ENCODE assay signal across 10 cellular contexts in genomic region chr17:73420897-73421296, GRCh38.
DNase-seq lines count a peak whose midpoint lies in the region; FAIRE-seq and TF ChIP-seq lines count a peak whose summit lies in the region.
"Had no signal": no experiment of that assay in that cellular context is flagged by ENCODE, and none has a peak within 500 bp of the region (broad histone marks: within the 10 kb centered on the region; RNA-seq: fewer than 3 reads in every experiment).

No MANE protein-coding gene starts in this region.

- H3K9me3 ChIP-seq in OCI-LY7 (ENCODE audit: low read length) (no peaks in the 10 kb centered on the region), H1 (ENCODE audit: insufficient read depth in 2 of 2, low read depth in 1 of 2, low read length in 1 of 2) (no peaks in the 10 kb centered on the region), smooth muscle cell (replicated peaks; ENCODE audit: low read depth) (no peaks in the 10 kb centered on the region)
- H3K9me3 ChIP-seq: thoracic aorta had no signal

- no peak for TF ChIP-seq POLR2A in H1 (IDR thresholded peaks at IDR 0.05; ENCODE audit: control extremely low read depth in 1 of 2, low read depth in 2 of 2, low read length in 2 of 2)

- no TSS peak for BruUV-seq in OCI-LY7 (replicated peaks; lab: Mats Ljungman, UMichigan)

- no peaks in the 10 kb centered on the region for H3K27me3 Mint-ChIP-seq in activated CD4-positive, alpha-beta memory T cell treated with anti-CD3 and anti-CD28 coated beads for 36 hours

- no peaks in the 10 kb centered on the region for H3F3A ChIP-seq in smooth muscle cell (ENCODE audit: low read depth)

- peak overlapping the region; percentile 49; the same call in 1 of the 2 replicates for H2BK15ac ChIP-seq in H1 (ENCODE audit: low read length)

- H3K27ac ChIP-seq in OCI-LY7 (ENCODE audit: low read depth, low read length, poor library complexity, severe bottlenecking) (no peak overlapping the region), H1 (ENCODE audit: low read depth, low read length) (no peak overlapping the region), smooth muscle cell (ENCODE audit: low read depth) (no peak overlapping the region)
- H3K27ac ChIP-seq: thoracic aorta had no signal

- no peak overlapping the region for H3K4me2 ChIP-seq in OCI-LY7 (ENCODE audit: low read length)
- no peak overlapping the region for H3K4me2 ChIP-seq in H1 (ENCODE audit: insufficient read depth in 1 of 2, low read depth in 2 of 2, low read length in 2 of 2)
- H3K4me2 ChIP-seq in smooth muscle cell: no peak overlapping the region

- H4K20me1 ChIP-seq in OCI-LY7 (ENCODE audit: insufficient read depth, low read length) (no peaks in the 10 kb centered on the region), H1 (replicated peaks in 1 of 2; ENCODE audit: control insufficient read depth in 1 of 2, insufficient read depth in 2 of 2, low read length in 2 of 2) (peaks cover 2% of the 10 kb centered on the region in 2 experiments), smooth muscle cell (ENCODE audit: low read depth) (no peaks in the 10 kb centered on the region)

- 73% methylated on average over 9 of the region's 9 CpGs; no CpG with 5 or more reads in 1 of the 2 experiments for WGBS in H1 (ENCODE audit: extremely low coverage in 1 of 2, insufficient coverage in 1 of 2, insufficient read length in 1 of 2, insufficient replicate concordance in 2 of 2, low coverage in 1 of 2, low lambda C conversion rate in 2 of 2, missing lambda C conversion rate in 1 of 2), 2 experiments
- 74% methylated on average over 9 of the region's 9 CpGs for WGBS in smooth muscle cell (ENCODE audit: low lambda C conversion rate)

- no peaks in the 10 kb centered on the region for H3K23me2 ChIP-seq in H1 (ENCODE audit: low read depth, low read length)

- no peak overlapping the region for H3K18ac ChIP-seq in H1 (ENCODE audit: extremely low read depth, low read length)

- DNase-seq in NCI-H82 (lab: John Stamatoyannopoulos, UW): peak; percentile 38
- no peak for DNase-seq in NCI-H82 treated with DMSO at 0.1 percent for 48 hours (lab: John Stamatoyannopoulos, UW; ENCODE audit: unreplicated experiment)
- DNase-seq in OCI-LY7 (ENCODE audit: low spot score): peak; percentile 34
- DNase-seq in H1 (ENCODE audit: low read depth in 1 of 2, low spot score in 2 of 2): no peak
- DNase-seq in smooth muscle cell (lab: John Stamatoyannopoulos, UW; ENCODE audit: unreplicated experiment): no peak
- no peak for DNase-seq in activated CD4-positive, alpha-beta memory T cell treated with anti-CD3 and anti-CD28 coated beads for 36 hours
- no peak for DNase-seq in activated T-cell treated with anti-CD3 and anti-CD28 coated beads for 4 hours
- no peak for DNase-seq in GOT3 (lab: John Stamatoyannopoulos, UW)

- H3K4me1 ChIP-seq in OCI-LY7 (ENCODE audit: insufficient read depth, low read length, poor library complexity, severe bottlenecking) (no peaks in the 10 kb centered on the region), H1 (replicated peaks in 1 of 4; ENCODE audit: control insufficient read depth in 3 of 4, insufficient read depth in 4 of 4, low read length in 3 of 4) (no peaks in the 10 kb centered on the region), smooth muscle cell (ENCODE audit: low read depth) (no peaks in the 10 kb centered on the region)

- no peak overlapping the region for H3K56ac ChIP-seq in H1 (replicated peaks; ENCODE audit: insufficient read length, low read depth, low read length)

- H3K79me1 ChIP-seq in H1 (ENCODE audit: low read depth, low read length): no peaks in the 10 kb centered on the region

- H3K9ac ChIP-seq in H1 (replicated peaks in 1 of 4; ENCODE audit: extremely low read depth in 1 of 4, low read depth in 3 of 4, low read length in 3 of 4) (no peak overlapping the region), smooth muscle cell (ENCODE audit: low read depth) (no peak overlapping the region)

- H3K9me2 ChIP-seq in OCI-LY7 (ENCODE audit: insufficient read depth, low read length): no peaks in the 10 kb centered on the region

- H3K4me3 ChIP-seq in OCI-LY7 (ENCODE audit: low read depth, low read length, poor library complexity, severe bottlenecking): no peak overlapping the region
- H3K4me3 ChIP-seq in H1 (ENCODE audit: extremely low read depth in 1 of 4, insufficient read depth in 2 of 4, low read depth in 3 of 4, low read length in 4 of 4): no peak overlapping the region
- no peak overlapping the region for H3K4me3 ChIP-seq in smooth muscle cell
- H3K4me3 ChIP-seq: thoracic aorta had no signal

- no peaks in the 10 kb centered on the region for H3K79me2 ChIP-seq in OCI-LY7 (ENCODE audit: insufficient read depth, low read depth, low read length)
- no peaks in the 10 kb centered on the region for H3K79me2 ChIP-seq in H1 (ENCODE audit: control insufficient read depth in 1 of 2, insufficient read depth in 2 of 2, low read length in 2 of 2)
- no peaks in the 10 kb centered on the region for H3K79me2 ChIP-seq in smooth muscle cell (ENCODE audit: low read depth)

- H2BK12ac ChIP-seq in H1 (ENCODE audit: low read depth, low read length): no peak overlapping the region

- no peak overlapping the region for H2BK20ac ChIP-seq in H1 (ENCODE audit: low read length)

- TF ChIP-seq CTCF in OCI-LY7 (conservative IDR thresholded peaks at IDR 0.05; ENCODE audit: low read length): peak; percentile 42; the same call in 1 of the 2 replicates
- peak; percentile 18 to 54 (median 52); a peak in 3 of 4 replicates for TF ChIP-seq CTCF in H1 (IDR thresholded peaks at IDR 0.05; ENCODE audit: control extremely low read depth in 1 of 3, insufficient read depth in 1 of 3, low read depth in 1 of 3, low read length in 3 of 3)
- peak; percentile 15 for TF ChIP-seq CTCF in smooth muscle cell (IDR thresholded peaks at IDR 0.05; ENCODE audit: borderline replicate concordance, insufficient read depth, poor library complexity, severe bottlenecking)

- no peaks in the 10 kb centered on the region for H3K36me3 ChIP-seq in OCI-LY7 (ENCODE audit: insufficient read depth, low read length)
- H3K36me3 ChIP-seq in H1 (ENCODE audit: control insufficient read depth in 2 of 4, insufficient read depth in 4 of 4, low read length in 3 of 4): peaks cover 0 to 8% (median 3%) of the 10 kb centered on the region in 4 experiments; a peak in 7 of 8 replicates
- no peaks in the 10 kb centered on the region for H3K36me3 ChIP-seq in smooth muscle cell (ENCODE audit: low read depth)

- intact Hi-C loops in OCI-LY7 (cut with micrococcal nuclease; ENCODE audit: unreplicated experiment): no loop called here
- intact Hi-C loops in activated CD4-positive, alpha-beta memory T cell treated with anti-CD3 and anti-CD28 coated beads for 36 hours (cut with micrococcal nuclease): no loop called here

- H4K5ac ChIP-seq in H1 (ENCODE audit: insufficient read length, low read depth, low read length): no peak overlapping the region

- no peak overlapping the region for H4K8ac ChIP-seq in H1 (ENCODE audit: extremely low read depth, insufficient read depth, low read length)

- H3K9me3 Mint-ChIP-seq in activated CD4-positive, alpha-beta memory T cell treated with anti-CD3 and anti-CD28 coated beads for 36 hours: no peaks in the 10 kb centered on the region
- H3K9me3 Mint-ChIP-seq: activated T-helper 1 cell treated with anti-CD3 and anti-CD28 coated beads, Interleukin-12 subunit alpha, Interleukin-12 subunit beta, Interleukin-2, Interleukin-4 antibody, amounts not matched to agents 30 ng/mL and 10 ng/mL and 1 ng/mL, durations not matched to agents 14 hours and 24 hours and 36 hours had no signal

- H3K36me3 Mint-ChIP-seq in activated CD4-positive, alpha-beta memory T cell treated with anti-CD3 and anti-CD28 coated beads for 36 hours: no peaks in the 10 kb centered on the region

- H2AK5ac ChIP-seq in H1 (ENCODE audit: low read depth, low read length): no peak overlapping the region

- no peak overlapping the region for H3K4ac ChIP-seq in H1 (replicated peaks; ENCODE audit: insufficient read length, low read depth, low read length)

- no peak for FAIRE-seq in H1 (lab: Jason Lieb, UNC)

- H3K27me3 ChIP-seq in H1 (replicated peaks in 1 of 4; ENCODE audit: control insufficient read depth in 3 of 4, extremely low read depth in 1 of 4, insufficient read depth in 3 of 4, low read length in 3 of 4) (no peaks in the 10 kb centered on the region), smooth muscle cell (ENCODE audit: low read depth) (no peaks in the 10 kb centered on the region)

- H3K4me1 Mint-ChIP-seq in activated CD4-positive, alpha-beta memory T cell treated with anti-CD3 and anti-CD28 coated beads for 36 hours (ENCODE audit: low read depth): no peaks in the 10 kb centered on the region

- no peak overlapping the region for H2BK5ac ChIP-seq in H1 (ENCODE audit: low read depth, low read length)

- no peak for TF ChIP-seq EP300 in H1 (IDR thresholded peaks at IDR 0.05; ENCODE audit: borderline replicate concordance in 1 of 2, low read depth in 2 of 2, low read length in 2 of 2)

- H4K91ac ChIP-seq in H1 (replicated peaks; ENCODE audit: insufficient read length, low read length): no peak overlapping the region

- H2AFZ ChIP-seq in OCI-LY7 (ENCODE audit: low read length) (no peak overlapping the region), H1 (ENCODE audit: low read length) (no peak overlapping the region), smooth muscle cell (ENCODE audit: low read depth) (no peak overlapping the region)

- no peak overlapping the region for H3K4me3 Mint-ChIP-seq in activated CD4-positive, alpha-beta memory T cell treated with anti-CD3 and anti-CD28 coated beads for 36 hours
- H3K4me3 Mint-ChIP-seq: activated T-helper 1 cell treated with anti-CD3 and anti-CD28 coated beads, Interleukin-12 subunit alpha, Interleukin-12 subunit beta, Interleukin-2, Interleukin-4 antibody, amounts not matched to agents 30 ng/mL and 10 ng/mL and 1 ng/mL, durations not matched to agents 14 hours and 24 hours and 36 hours had no signal

- no peak overlapping the region for H3K27ac Mint-ChIP-seq in activated CD4-positive, alpha-beta memory T cell treated with anti-CD3 and anti-CD28 coated beads for 36 hours
- H3K27ac Mint-ChIP-seq: activated T-helper 1 cell treated with anti-CD3 and anti-CD28 coated beads, Interleukin-12 subunit alpha, Interleukin-12 subunit beta, Interleukin-2, Interleukin-4 antibody, amounts not matched to agents 30 ng/mL and 10 ng/mL and 1 ng/mL, durations not matched to agents 14 hours and 24 hours and 36 hours had no signal

- H3K14ac ChIP-seq in H1 (ENCODE audit: insufficient read length): no peak overlapping the region

- no peak overlapping the region for H3K23ac ChIP-seq in H1 (ENCODE audit: insufficient read length)

- POLR2A ChIA-PET in OCI-LY7 (lab: Charles Lee) (interaction anchor here (0.7 kb wide), 1 partner anchor 13 kb away, joined by 4 read pairs; no protein-coding TSS in a partner anchor), H1 (lab: Charles Lee; ENCODE audit: partially characterized antibody) (interaction anchor here (0.8 kb wide), 1 partner anchor 10 kb away, joined by 3 read pairs; no protein-coding TSS in a partner anchor)
- POLR2A ChIA-PET in activated CD4-positive, alpha-beta memory T cell treated with anti-CD3 and anti-CD28 coated beads for 36 hours (lab: Charles Lee): no interaction called here

- no peak overlapping the region for H2BK120ac ChIP-seq in H1 (replicated peaks; ENCODE audit: low read depth, low read length)

- CTCF ChIA-PET in OCI-LY7 (lab: Charles Lee; ENCODE audit: unreplicated experiment) (no interaction called here), H1 (lab: Charles Lee; ENCODE audit: partially characterized antibody) (interaction anchor here (0.6 to 3.7 kb wide), 16 partner anchors 9 to 417 kb away, joined by 3 to 19 read pairs (median 4); no protein-coding TSS in a partner anchor)
- CTCF ChIA-PET in activated CD4-positive, alpha-beta memory T cell treated with anti-CD3 and anti-CD28 coated beads for 36 hours (lab: Charles Lee): interaction anchor here (1.5 kb wide), 1 partner anchor 9 kb away, joined by 5 read pairs; no protein-coding TSS in a partner anchor

- TF ChIP-seq RAD21 in H1 (IDR thresholded peaks at IDR 0.05 in 1 of 2, conservative IDR thresholded peaks at IDR 0.05 in 1 of 2; ENCODE audit: low read depth in 2 of 2, low read length in 2 of 2): peak; percentile 25 to 50

Comparison
In these comparisons a context has a peak if more than half of its experiments do, and no peak if none do; other contexts are left out.
1. DNase-seq: peak in NCI-H82 (single experiment) and OCI-LY7 (single experiment); none in NCI-H82 treated with DMSO at 0.1 percent for 48 hours (single experiment), H1 (0 of 2), smooth muscle cell (single experiment), activated CD4-positive, alpha-beta memory T cell treated with anti-CD3 and anti-CD28 coated beads for 36 hours (single experiment), activated T-cell treated with anti-CD3 and anti-CD28 coated beads for 4 hours (single experiment) and GOT3 (single experiment).
2. Peak in every context shown above with its lines, with median percentiles within 50 percentile points of each other: CTCF ChIP-seq.